ENCODE assay signal across 16 cellular contexts in genomic region chr2:238424313-238424700, GRCh38. TPM values are rescaled to one million over a fixed set of nuclear protein-coding genes. Genes with fewer than 3 reads are reported as not detected.
DNase-seq lines count a peak whose midpoint lies in the region; ATAC-seq and TF ChIP-seq lines count a peak whose summit lies in the region.
"Had no signal": no experiment of that assay in that cellular context is flagged by ENCODE, and none has a peak within 500 bp of the region (broad histone marks: within the 10 kb centered on the region; RNA-seq: fewer than 3 reads in every experiment).

No MANE protein-coding gene starts in this region.

- peaks cover 5% of the 10 kb centered on the region; the same call in 1 of the 2 replicates for H3K36me3 ChIP-seq in ACC112 (ENCODE audit: insufficient read depth, low read length)

- peak overlapping the region; percentile 49 for H3K4me3 Mint-ChIP-seq in activated T-helper 2 cell treated with anti-CD3 and anti-CD28 coated beads, Interferon-gamma antibody, Interleukin-2, Interleukin-4, amounts not matched to agents 10 μg/mL and 5 μg/mL and 100 μg/mL, durations not matched to agents 14 hours and 24 hours and 36 hours (ENCODE audit: low read depth)
- H3K4me3 Mint-ChIP-seq in glutamatergic neuron (ENCODE audit: unreplicated experiment) = peak overlapping the region; percentile 72

- H3K36me3 Mint-ChIP-seq in activated T-helper 2 cell treated with anti-CD3 and anti-CD28 coated beads, Interferon-gamma antibody, Interleukin-2, Interleukin-4, amounts not matched to agents 10 μg/mL and 5 μg/mL and 100 μg/mL, durations not matched to agents 14 hours and 24 hours and 36 hours (ENCODE audit: low read depth) = peaks cover 15% of the 10 kb centered on the region
- H3K36me3 Mint-ChIP-seq in glutamatergic neuron (ENCODE audit: unreplicated experiment) = no peaks in the 10 kb centered on the region

- peak overlapping the region; percentile 73 for H3K27ac Mint-ChIP-seq in activated T-helper 2 cell treated with anti-CD3 and anti-CD28 coated beads, Interferon-gamma antibody, Interleukin-2, Interleukin-4, amounts not matched to agents 10 μg/mL and 5 μg/mL and 100 μg/mL, durations not matched to agents 14 hours and 24 hours and 36 hours
- H3K27ac Mint-ChIP-seq in glutamatergic neuron (ENCODE audit: unreplicated experiment) = peak overlapping the region; percentile 83
- H3K27ac Mint-ChIP-seq: activated T-cell treated with anti-CD3 and anti-CD28 coated beads, Interleukin-2, amount 50 U/mL, for 72 hours had no signal

- no peak for ATAC-seq in HG03457 (IDR thresholded peaks at IDR 0.05; ENCODE audit: unreplicated experiment)
- ATAC-seq in HG02678 (IDR thresholded peaks at IDR 0.05; ENCODE audit: unreplicated experiment) = no peak
- no peak for ATAC-seq in HG03095 (IDR thresholded peaks at IDR 0.05; ENCODE audit: unreplicated experiment)
- ATAC-seq: activated CD4-positive, CD25-positive, alpha-beta regulatory T cell treated with anti-CD3 and anti-CD28 coated beads, Interleukin-2, amount 50 U/mL, for 24 hours; activated T-cell treated with anti-CD3 and anti-CD28 coated beads, Interleukin-2, amount 50 U/mL, for 72 hours; body of pancreas; HCT116; mucosa of descending colon had no signal

- TF ChIP-seq CTCF in glutamatergic neuron (IDR thresholded peaks at IDR 0.05; ENCODE audit: partially characterized antibody, unreplicated experiment) = no peak
- TF ChIP-seq CTCF in foreskin fibroblast (IDR thresholded peaks at IDR 0.05; ENCODE audit: low read depth, low read length) = no peak

- DNase-seq in EH (ENCODE audit: low read depth) (peak; percentile 39), glutamatergic neuron (no peak), foreskin fibroblast (no peak)
- no peak for DNase-seq in activated T-helper 2 cell treated with anti-CD3 and anti-CD28 coated beads, Interferon-gamma antibody, Interleukin-2, Interleukin-4, amounts not matched to agents 10 μg/mL and 5 μg/mL and 100 μg/mL, durations not matched to agents 14 hours and 24 hours and 36 hours (ENCODE audit: low spot score)
- DNase-seq: activated T-cell treated with anti-CD3 and anti-CD28 coated beads, Interleukin-2, amount 50 U/mL, for 72 hours; body of pancreas; effector CD8-positive, alpha-beta T cell; mucosa of descending colon; NCI-H1694 treated with DMSO at 0.1 percent for 48 hours; NCI-H510A treated with DMSO at 0.1 percent for 48 hours had no signal

- peaks cover 38% of the 10 kb centered on the region for H3K4me1 ChIP-seq in ACC112 (ENCODE audit: control insufficient read depth, insufficient read depth, low read length, unreplicated experiment)

- H2AFZ ChIP-seq in ACC112 (ENCODE audit: low read length, unreplicated experiment) = no peak overlapping the region

- H3K79me2 ChIP-seq in ACC112 (ENCODE audit: control insufficient read depth, insufficient read depth, low read length, unreplicated experiment) = peaks cover 23% of the 10 kb centered on the region

- no peaks in the 10 kb centered on the region for H3K27me3 ChIP-seq in ACC112 (ENCODE audit: insufficient read depth, low read length)
- H3K27me3 ChIP-seq: body of pancreas had no signal

- H3K4me3 ChIP-seq in ACC112 (ENCODE audit: low read depth, low read length) (no peak overlapping the region), foreskin fibroblast (ENCODE audit: low read depth in 1 of 2, low read length in 2 of 2) (no peak overlapping the region)
- H3K4me3 ChIP-seq: body of pancreas, mucosa of descending colon had no signal

- peak overlapping the region; percentile 59 for H3K27ac ChIP-seq in ACC112 (ENCODE audit: low read depth, low read length)
- H3K27ac ChIP-seq: body of pancreas had no signal

- no peaks in the 10 kb centered on the region for H3K9me3 Mint-ChIP-seq in activated T-helper 2 cell treated with anti-CD3 and anti-CD28 coated beads, Interferon-gamma antibody, Interleukin-2, Interleukin-4, amounts not matched to agents 10 μg/mL and 5 μg/mL and 100 μg/mL, durations not matched to agents 14 hours and 24 hours and 36 hours
- peaks cover 4% of the 10 kb centered on the region for H3K9me3 Mint-ChIP-seq in glutamatergic neuron (ENCODE audit: unreplicated experiment)
- H3K9me3 Mint-ChIP-seq: activated T-cell treated with anti-CD3 and anti-CD28 coated beads, Interleukin-2, amount 50 U/mL, for 72 hours had no signal

- H3K27me3 Mint-ChIP-seq in activated T-helper 2 cell treated with anti-CD3 and anti-CD28 coated beads, Interferon-gamma antibody, Interleukin-2, Interleukin-4, amounts not matched to agents 10 μg/mL and 5 μg/mL and 100 μg/mL, durations not matched to agents 14 hours and 24 hours and 36 hours (ENCODE audit: low read depth) = no peaks in the 10 kb centered on the region
- peaks cover 6% of the 10 kb centered on the region for H3K27me3 Mint-ChIP-seq in glutamatergic neuron (ENCODE audit: unreplicated experiment)

- intact Hi-C loops in activated T-helper 2 cell treated with anti-CD3 and anti-CD28 coated beads, Interferon-gamma antibody, Interleukin-2, Interleukin-4, amounts not matched to agents 10 μg/mL and 5 μg/mL and 100 μg/mL, durations not matched to agents 14 hours and 24 hours and 36 hours (cut with micrococcal nuclease) = loop anchor here (10.0 kb wide), 1 partner anchor 50 kb away; no protein-coding TSS in a partner anchor

- peaks cover 13% of the 10 kb centered on the region for H3K4me1 Mint-ChIP-seq in activated T-helper 2 cell treated with anti-CD3 and anti-CD28 coated beads, Interferon-gamma antibody, Interleukin-2, Interleukin-4, amounts not matched to agents 10 μg/mL and 5 μg/mL and 100 μg/mL, durations not matched to agents 14 hours and 24 hours and 36 hours (ENCODE audit: low read depth)
- H3K4me1 Mint-ChIP-seq in glutamatergic neuron (ENCODE audit: low read depth, unreplicated experiment) = peaks cover 15% of the 10 kb centered on the region

RNA-seq across cellular contexts. Expression of gene ASB1, which starts 2.4 kb away (rescaled TPM):
- 36.3 and 37.4 TPM in 2 replicates for total RNA-seq in activated T-helper 2 cell treated with anti-CD3 and anti-CD28 coated beads, Interferon-gamma antibody, Interleukin-2, Interleukin-4, amounts not matched to agents 10 μg/mL and 5 μg/mL and 100 μg/mL, durations not matched to agents 14 hours and 24 hours and 36 hours
- 36.1 TPM for total RNA-seq in glutamatergic neuron (ENCODE audit: unreplicated experiment)
